In genomic region chr1:11131816-11132215, GRCh38 we compare ENCODE assay signal across 30 cellular contexts. TPM values are rescaled to one million over a fixed set of nuclear protein-coding genes. Genes with fewer than 3 reads are reported as not detected.
"Had no signal": no experiment of that assay in that cellular context is flagged by ENCODE, and none has a peak within 500 bp of the region (broad histone marks: within the 10 kb centered on the region; RNA-seq: fewer than 3 reads in every experiment).

No MANE protein-coding gene starts in this region.

- H3K9me3 ChIP-seq: colonic mucosa, gastrocnemius medialis, mucosa of descending colon, sigmoid colon, stomach, thyroid gland had no signal

- H3K79me2 ChIP-seq: hepatocyte, parathyroid adenoma had no signal

- ATAC-seq: esophagus mucosa; left cardiac atrium; mucosa of descending colon; natural killer cell treated with Interleukin-12 subunit alpha and Interleukin-12 subunit beta and Interleukin-15 and Interleukin-18, amount 100 ng/mL, for 72 hours; stimulated activated effector memory CD8-positive, alpha-beta T cell treated with anti-CD3 and anti-CD28 coated beads, Interleukin-12 subunit alpha, Interleukin-12 subunit beta, amount 100 ng/mL, for 72 hours had no signal

- H3K27ac ChIP-seq: colonic mucosa, epithelial cell of prostate, hepatocyte, neural progenitor cell, parathyroid adenoma, sigmoid colon, stomach, thyroid gland had no signal

- H3K4me1 ChIP-seq: colonic mucosa, neural progenitor cell, parathyroid adenoma, stomach, thyroid gland had no signal

- DNase-seq: colonic mucosa; effector CD8-positive, alpha-beta T cell; endodermal cell; gastrocnemius medialis; head of caudate nucleus; left cardiac atrium; left ventricle myocardium superior; mesenchymal stem cell; mucosa of descending colon; naive B cell; sigmoid colon; stimulated activated CD4-positive, alpha-beta T cell treated with anti-CD3 and anti-CD28 coated beads, Interleukin-2, amount 100 ng/mL, for 24 hours; stimulated activated CD4-positive, alpha-beta T cell treated with anti-CD3 and anti-CD28 coated beads, Interleukin-4, amount 100 ng/mL, for 24 hours; stimulated activated naive CD4-positive, alpha-beta T cell treated with Interleukin-2 at 50 U/mL for 16 hours; stomach; thyroid gland had no signal

- H3K36me3 ChIP-seq: neural progenitor cell had no signal

- H3K27me3 ChIP-seq: colonic mucosa, gastrocnemius medialis, hepatocyte, neural progenitor cell, sigmoid colon, stomach, thyroid gland had no signal

- H3K4me3 ChIP-seq: colonic mucosa, gastrocnemius medialis, hepatocyte, lung, mucosa of descending colon, neural progenitor cell, sigmoid colon, stomach, thyroid gland had no signal

- H3K9ac ChIP-seq: neural progenitor cell, parathyroid adenoma had no signal

- H3K4me2 ChIP-seq: hepatocyte, neural progenitor cell had no signal

- H2AFZ ChIP-seq: hepatocyte, neural progenitor cell, parathyroid adenoma had no signal

RNA-seq across cellular contexts. Expression of gene ANGPTL7, which starts 57.3 kb away (rescaled TPM):
- total RNA-seq: chondrocyte; endodermal cell; esophagus mucosa; glomerular endothelial cell; kidney epithelial cell; mesothelial cell of epicardium; natural killer cell treated with Interleukin-12 subunit alpha and Interleukin-12 subunit beta and Interleukin-15 and Interleukin-18, amount 100 ng/mL, for 72 hours; osteoblast; progenitor cell of endocrine pancreas had no signal
